Comparison of ENCODE assay signal across 26 cellular contexts in genomic region chr18:3901042-3901441, GRCh38.
"Had no signal": no experiment of that assay in that cellular context is flagged by ENCODE, and none has a peak within 500 bp of the region (broad histone marks: within the 10 kb centered on the region; RNA-seq: fewer than 3 reads in every experiment).

No MANE protein-coding gene starts in this region.

- H3K27me3 Mint-ChIP-seq: activated CD4-positive, alpha-beta T cell treated with anti-CD3 and anti-CD28 coated beads, Interleukin-2, amount 10 ng/mL, durations not matched to agents 24 days and 14 days; activated naive CD4-positive, alpha-beta T cell treated with anti-CD3 and anti-CD28 coated beads, Interleukin-2, amount 10 ng/mL, durations not matched to agents 7 days and 5 days; activated naive CD8-positive, alpha-beta T cell treated with anti-CD3 and anti-CD28 coated beads, Interleukin-2, amount 10 ng/mL, durations not matched to agents 7 days and 5 days had no signal

- H3K4me3 Mint-ChIP-seq: activated CD4-positive, alpha-beta memory T cell treated with anti-CD3 and anti-CD28 coated beads, Interleukin-2, amount 10 ng/mL, durations not matched to agents 7 days and 5 days; activated CD4-positive, alpha-beta T cell treated with anti-CD3 and anti-CD28 coated beads for 36 hours; activated CD4-positive, alpha-beta T cell treated with anti-CD3 and anti-CD28 coated beads, Interleukin-2, amount 10 ng/mL, durations not matched to agents 24 days and 14 days; activated naive CD4-positive, alpha-beta T cell treated with anti-CD3 and anti-CD28 coated beads, Interleukin-2, amount 10 ng/mL, durations not matched to agents 7 days and 5 days; activated naive CD8-positive, alpha-beta T cell treated with anti-CD3 and anti-CD28 coated beads, Interleukin-2, amount 10 ng/mL, durations not matched to agents 7 days and 5 days; activated T-cell treated with anti-CD3 and anti-CD28 coated beads, Interleukin-2, amount 50 U/mL, for 24 hours; activated T-cell treated with anti-CD3 and anti-CD28 coated beads, Interleukin-2, amount 50 U/mL, for 72 hours; central memory CD8-positive, alpha-beta T cell; dendritic cell treated with granulocyte-macrophage colony-stimulating factor and Interleukin-4, amounts not matched to agents 40 ng/mL and 50 ng/mL, for 4 days; effector memory CD8-positive, alpha-beta T cell had no signal

- H3K9me3 Mint-ChIP-seq: activated CD4-positive, alpha-beta memory T cell treated with anti-CD3 and anti-CD28 coated beads, Interleukin-2, amount 10 ng/mL, durations not matched to agents 7 days and 5 days; activated CD4-positive, alpha-beta T cell treated with anti-CD3 and anti-CD28 coated beads, Interleukin-2, amount 10 ng/mL, durations not matched to agents 24 days and 14 days; activated naive CD4-positive, alpha-beta T cell treated with anti-CD3 and anti-CD28 coated beads, Interleukin-2, amount 10 ng/mL, durations not matched to agents 7 days and 5 days; activated naive CD4-positive, alpha-beta T cell treated with anti-CD3 and anti-CD28 coated beads, Interleukin-2, amount 50 U/mL, for 72 hours; activated naive CD8-positive, alpha-beta T cell treated with anti-CD3 and anti-CD28 coated beads, Interleukin-2, amount 10 ng/mL, durations not matched to agents 7 days and 5 days; activated T-cell treated with anti-CD3 and anti-CD28 coated beads, Interleukin-2, amount 50 U/mL, for 24 hours; activated T-cell treated with anti-CD3 and anti-CD28 coated beads, Interleukin-2, amount 50 U/mL, for 72 hours; central memory CD8-positive, alpha-beta T cell; dendritic cell treated with granulocyte-macrophage colony-stimulating factor and Interleukin-4, amounts not matched to agents 40 ng/mL and 50 ng/mL, for 4 days had no signal

- H3K4me3 ChIP-seq: ascending aorta, coronary artery, esophagus squamous epithelium, gastroesophageal sphincter had no signal

- H3K9me3 ChIP-seq: ascending aorta, esophagus squamous epithelium, gastroesophageal sphincter had no signal

- H3K27ac Mint-ChIP-seq: activated CD4-positive, alpha-beta memory T cell treated with anti-CD3 and anti-CD28 coated beads, Interleukin-2, amount 10 ng/mL, durations not matched to agents 7 days and 5 days; activated CD4-positive, alpha-beta T cell treated with anti-CD3 and anti-CD28 coated beads for 36 hours; activated CD4-positive, alpha-beta T cell treated with anti-CD3 and anti-CD28 coated beads, Interleukin-2, amount 10 ng/mL, durations not matched to agents 24 days and 14 days; activated naive CD4-positive, alpha-beta T cell treated with anti-CD3 and anti-CD28 coated beads, Interleukin-2, amount 10 ng/mL, durations not matched to agents 7 days and 5 days; activated naive CD4-positive, alpha-beta T cell treated with anti-CD3 and anti-CD28 coated beads, Interleukin-2, amount 50 U/mL, for 72 hours; activated naive CD8-positive, alpha-beta T cell treated with anti-CD3 and anti-CD28 coated beads, Interleukin-2, amount 10 ng/mL, durations not matched to agents 7 days and 5 days; activated T-cell treated with anti-CD3 and anti-CD28 coated beads, Interleukin-2, amount 50 U/mL, for 24 hours; activated T-cell treated with anti-CD3 and anti-CD28 coated beads, Interleukin-2, amount 50 U/mL, for 72 hours; dendritic cell treated with granulocyte-macrophage colony-stimulating factor and Interleukin-4, amounts not matched to agents 40 ng/mL and 50 ng/mL, for 4 days; effector memory CD8-positive, alpha-beta T cell had no signal

- H3K36me3 ChIP-seq: ascending aorta, brain microvascular endothelial cell, esophagus squamous epithelium, gastroesophageal sphincter had no signal

- DNase-seq: activated CD4-positive, alpha-beta memory T cell treated with anti-CD3 and anti-CD28 coated beads, Interleukin-2, amount 10 ng/mL, durations not matched to agents 7 days and 5 days; activated CD4-positive, alpha-beta T cell treated with anti-CD3 and anti-CD28 coated beads for 36 hours; activated CD4-positive, alpha-beta T cell treated with anti-CD3 and anti-CD28 coated beads, Interleukin-2, amount 10 ng/mL, durations not matched to agents 24 days and 14 days; activated CD4-positive, CD25-positive, alpha-beta regulatory T cell; activated CD4-positive, CD25-positive, alpha-beta regulatory T cell treated with anti-CD3 and anti-CD28 coated beads, Interleukin-2, amount 50 U/mL, for 72 hours; activated CD8-positive, alpha-beta memory T cell treated with anti-CD3 and anti-CD28 coated beads, Interleukin-2, amount 50 U/mL, for 48 hours; activated gamma-delta T cell; activated naive CD4-positive, alpha-beta T cell; activated naive CD4-positive, alpha-beta T cell treated with anti-CD3 and anti-CD28 coated beads, Interleukin-2, amount 10 ng/mL, durations not matched to agents 7 days and 5 days; activated naive CD8-positive, alpha-beta T cell treated with anti-CD3 and anti-CD28 coated beads, Interleukin-2, amount 10 ng/mL, durations not matched to agents 7 days and 5 days; activated T-cell treated with anti-CD3 and anti-CD28 coated beads for 4 hours; activated T-cell treated with anti-CD3 and anti-CD28 coated beads, Interleukin-2, amount 50 U/mL, for 24 hours; activated T-cell treated with anti-CD3 and anti-CD28 coated beads, Interleukin-2, amount 50 U/mL, for 72 hours; brain microvascular endothelial cell; effector CD4-positive, alpha-beta T cell; effector memory CD8-positive, alpha-beta T cell; erythroblast; esophagus squamous epithelium; foreskin melanocyte; T-helper 2 cell had no signal

- H3K4me1 Mint-ChIP-seq: activated CD4-positive, alpha-beta memory T cell treated with anti-CD3 and anti-CD28 coated beads, Interleukin-2, amount 10 ng/mL, durations not matched to agents 7 days and 5 days; activated CD4-positive, alpha-beta T cell treated with anti-CD3 and anti-CD28 coated beads for 36 hours; activated CD4-positive, alpha-beta T cell treated with anti-CD3 and anti-CD28 coated beads, Interleukin-2, amount 10 ng/mL, durations not matched to agents 24 days and 14 days; activated naive CD4-positive, alpha-beta T cell treated with anti-CD3 and anti-CD28 coated beads, Interleukin-2, amount 10 ng/mL, durations not matched to agents 7 days and 5 days; activated naive CD8-positive, alpha-beta T cell treated with anti-CD3 and anti-CD28 coated beads, Interleukin-2, amount 10 ng/mL, durations not matched to agents 7 days and 5 days; central memory CD8-positive, alpha-beta T cell had no signal

- H3K36me3 Mint-ChIP-seq: activated naive CD4-positive, alpha-beta T cell treated with anti-CD3 and anti-CD28 coated beads, Interleukin-2, amount 10 ng/mL, durations not matched to agents 7 days and 5 days; activated naive CD4-positive, alpha-beta T cell treated with anti-CD3 and anti-CD28 coated beads, Interleukin-2, amount 50 U/mL, for 72 hours; activated naive CD8-positive, alpha-beta T cell treated with anti-CD3 and anti-CD28 coated beads, Interleukin-2, amount 10 ng/mL, durations not matched to agents 7 days and 5 days had no signal

- H3K4me1 ChIP-seq: ascending aorta, esophagus squamous epithelium, gastroesophageal sphincter had no signal

- H3K27ac ChIP-seq: ascending aorta, brain microvascular endothelial cell, coronary artery, esophagus squamous epithelium, gastroesophageal sphincter had no signal

- H3K27me3 ChIP-seq: ascending aorta, brain microvascular endothelial cell, esophagus squamous epithelium had no signal
